Comparison of ENCODE assay signal across 1 cellular context in the genomic region with DNA sequence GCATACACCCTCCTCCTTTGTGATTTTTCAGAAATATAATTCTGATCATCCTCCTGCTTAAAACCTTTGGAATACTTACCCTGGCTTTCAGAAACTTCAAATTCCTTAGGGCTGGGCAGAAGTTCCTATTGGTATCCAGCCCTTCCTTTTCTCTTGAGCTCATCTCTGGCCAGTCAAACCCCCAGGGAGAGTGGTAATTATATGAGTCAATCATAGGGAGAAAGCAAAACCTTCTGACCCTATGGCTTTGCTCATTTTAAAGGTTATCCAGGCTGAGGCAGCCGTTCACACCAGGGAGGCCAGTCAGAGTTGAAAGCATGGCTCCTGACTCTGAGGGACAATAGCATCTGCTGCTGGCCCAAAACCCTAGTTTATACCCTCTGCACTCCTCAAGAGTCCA.
TF ChIP-seq lines count a peak whose summit lies in the region.

No MANE protein-coding gene starts in this region.

TF ChIP-seq in GM23338, 12 proteins besides CTCF, POLR2A, EP300 and RAD21:
- TF ChIP-seq, protein P1, sequence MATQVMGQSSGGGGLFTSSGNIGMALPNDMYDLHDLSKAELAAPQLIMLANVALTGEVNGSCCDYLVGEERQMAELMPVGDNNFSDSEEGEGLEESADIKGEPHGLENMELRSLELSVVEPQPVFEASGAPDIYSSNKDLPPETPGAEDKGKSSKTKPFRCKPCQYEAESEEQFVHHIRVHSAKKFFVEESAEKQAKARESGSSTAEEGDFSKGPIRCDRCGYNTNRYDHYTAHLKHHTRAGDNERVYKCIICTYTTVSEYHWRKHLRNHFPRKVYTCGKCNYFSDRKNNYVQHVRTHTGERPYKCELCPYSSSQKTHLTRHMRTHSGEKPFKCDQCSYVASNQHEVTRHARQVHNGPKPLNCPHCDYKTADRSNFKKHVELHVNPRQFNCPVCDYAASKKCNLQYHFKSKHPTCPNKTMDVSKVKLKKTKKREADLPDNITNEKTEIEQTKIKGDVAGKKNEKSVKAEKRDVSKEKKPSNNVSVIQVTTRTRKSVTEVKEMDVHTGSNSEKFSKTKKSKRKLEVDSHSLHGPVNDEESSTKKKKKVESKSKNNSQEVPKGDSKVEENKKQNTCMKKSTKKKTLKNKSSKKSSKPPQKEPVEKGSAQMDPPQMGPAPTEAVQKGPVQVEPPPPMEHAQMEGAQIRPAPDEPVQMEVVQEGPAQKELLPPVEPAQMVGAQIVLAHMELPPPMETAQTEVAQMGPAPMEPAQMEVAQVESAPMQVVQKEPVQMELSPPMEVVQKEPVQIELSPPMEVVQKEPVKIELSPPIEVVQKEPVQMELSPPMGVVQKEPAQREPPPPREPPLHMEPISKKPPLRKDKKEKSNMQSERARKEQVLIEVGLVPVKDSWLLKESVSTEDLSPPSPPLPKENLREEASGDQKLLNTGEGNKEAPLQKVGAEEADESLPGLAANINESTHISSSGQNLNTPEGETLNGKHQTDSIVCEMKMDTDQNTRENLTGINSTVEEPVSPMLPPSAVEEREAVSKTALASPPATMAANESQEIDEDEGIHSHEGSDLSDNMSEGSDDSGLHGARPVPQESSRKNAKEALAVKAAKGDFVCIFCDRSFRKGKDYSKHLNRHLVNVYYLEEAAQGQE (IDR thresholded peaks at IDR 0.05; ENCODE audit: unreplicated experiment) = no peak
- TF ChIP-seq STAT1 (IDR thresholded peaks at IDR 0.05; ENCODE audit: unreplicated experiment) (no peak), JUNB (IDR thresholded peaks at IDR 0.05; ENCODE audit: unreplicated experiment) (no peak)
- TF ChIP-seq, protein P2, sequence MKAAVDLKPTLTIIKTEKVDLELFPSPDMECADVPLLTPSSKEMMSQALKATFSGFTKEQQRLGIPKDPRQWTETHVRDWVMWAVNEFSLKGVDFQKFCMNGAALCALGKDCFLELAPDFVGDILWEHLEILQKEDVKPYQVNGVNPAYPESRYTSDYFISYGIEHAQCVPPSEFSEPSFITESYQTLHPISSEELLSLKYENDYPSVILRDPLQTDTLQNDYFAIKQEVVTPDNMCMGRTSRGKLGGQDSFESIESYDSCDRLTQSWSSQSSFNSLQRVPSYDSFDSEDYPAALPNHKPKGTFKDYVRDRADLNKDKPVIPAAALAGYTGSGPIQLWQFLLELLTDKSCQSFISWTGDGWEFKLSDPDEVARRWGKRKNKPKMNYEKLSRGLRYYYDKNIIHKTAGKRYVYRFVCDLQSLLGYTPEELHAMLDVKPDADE (IDR thresholded peaks at IDR 0.05) = no peak
